ENCODE assay signal across 18 cellular contexts in the genomic region with DNA sequence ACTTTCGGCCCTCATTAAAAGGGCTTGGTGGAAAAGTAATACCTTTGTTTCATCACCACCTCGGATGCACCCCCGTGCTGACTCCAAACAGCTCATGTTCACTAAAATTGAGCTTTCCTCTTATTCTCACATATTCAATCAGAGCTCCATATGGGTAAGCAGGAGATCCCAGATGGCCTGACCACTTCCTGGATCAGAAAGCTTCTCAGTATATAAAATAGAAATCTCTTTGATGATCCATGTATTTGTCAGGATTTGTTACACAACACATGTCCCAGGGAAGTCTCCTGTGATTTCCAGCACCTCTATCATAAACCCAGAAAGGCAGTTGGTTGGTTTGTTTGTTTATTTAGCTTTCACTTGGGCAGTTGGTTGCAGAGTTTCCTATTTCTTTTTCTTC.
"Had no signal": no experiment of that assay in that cellular context is flagged by ENCODE, and none has a peak within 500 bp of the region (broad histone marks: within the 10 kb centered on the region; RNA-seq: fewer than 3 reads in every experiment).

No MANE protein-coding gene starts in this region.

- DNase-seq: activated CD4-positive, alpha-beta memory T cell treated with anti-CD3 and anti-CD28 coated beads, Interleukin-2, amount 10 ng/mL, durations not matched to agents 7 days and 5 days; activated naive CD4-positive, alpha-beta T cell; effector memory CD8-positive, alpha-beta T cell; foreskin melanocyte; head of caudate nucleus; left ventricle myocardium inferior; mesendoderm; spleen; stimulated activated CD4-positive, alpha-beta T cell treated with anti-CD3 and anti-CD28 coated beads, Interleukin-1b, Interleukin-23, amount 100 ng/mL, for 48 hours; T-helper 9 cell had no signal

- H3K4me1 Mint-ChIP-seq: neural crest cell; stimulated activated memory B cell treated with anti-CD40 and anti-IgM and Interleukin-4, amounts not matched to agents 10 μg/mL and 1 μg/mL and 100 μg/mL, for 72 hours had no signal

- H3K9me3 Mint-ChIP-seq: activated T-helper 1 cell treated with anti-CD3 and anti-CD28 coated beads, Interleukin-12 subunit alpha, Interleukin-12 subunit beta, Interleukin-2, Interleukin-4 antibody, amounts not matched to agents 30 ng/mL and 10 ng/mL and 1 ng/mL, durations not matched to agents 14 hours and 24 hours and 36 hours; dendritic cell treated with granulocyte-macrophage colony-stimulating factor and Interleukin-4, amounts not matched to agents 40 ng/mL and 50 ng/mL, for 4 days; effector memory CD8-positive, alpha-beta T cell; neural crest cell had no signal

- H3K4me3 ChIP-seq: left ventricle myocardium inferior, right atrium auricular region, spleen, tibial nerve had no signal

- H3K27me3 Mint-ChIP-seq: activated CD4-positive, alpha-beta memory T cell treated with anti-CD3 and anti-CD28 coated beads, Interleukin-2, amount 10 ng/mL, durations not matched to agents 7 days and 5 days; effector memory CD8-positive, alpha-beta T cell had no signal

- H3K9me3 ChIP-seq: left ventricle myocardium inferior, right atrium auricular region, spleen, tibial nerve had no signal

- H3K27ac ChIP-seq: left ventricle myocardium inferior, parathyroid adenoma, right atrium auricular region, spleen, tibial nerve had no signal

- H3K36me3 ChIP-seq: left ventricle myocardium inferior, right atrium auricular region, spleen, tibial nerve had no signal

- H3K4me3 Mint-ChIP-seq: activated CD4-positive, alpha-beta memory T cell treated with anti-CD3 and anti-CD28 coated beads, Interleukin-2, amount 10 ng/mL, durations not matched to agents 7 days and 5 days; activated T-helper 1 cell treated with anti-CD3 and anti-CD28 coated beads, Interleukin-12 subunit alpha, Interleukin-12 subunit beta, Interleukin-2, Interleukin-4 antibody, amounts not matched to agents 30 ng/mL and 10 ng/mL and 1 ng/mL, durations not matched to agents 14 hours and 24 hours and 36 hours; dendritic cell treated with granulocyte-macrophage colony-stimulating factor and Interleukin-4, amounts not matched to agents 40 ng/mL and 50 ng/mL, for 4 days; effector memory CD8-positive, alpha-beta T cell; neural crest cell; stimulated activated memory B cell treated with anti-CD40 and anti-IgM and Interleukin-4, amounts not matched to agents 10 μg/mL and 1 μg/mL and 100 μg/mL, for 72 hours had no signal

- H3K36me3 Mint-ChIP-seq: stimulated activated memory B cell treated with anti-CD40 and anti-IgM and Interleukin-4, amounts not matched to agents 10 μg/mL and 1 μg/mL and 100 μg/mL, for 72 hours had no signal

- H3K27ac Mint-ChIP-seq: activated CD4-positive, alpha-beta memory T cell treated with anti-CD3 and anti-CD28 coated beads, Interleukin-2, amount 10 ng/mL, durations not matched to agents 7 days and 5 days; activated T-helper 1 cell treated with anti-CD3 and anti-CD28 coated beads, Interleukin-12 subunit alpha, Interleukin-12 subunit beta, Interleukin-2, Interleukin-4 antibody, amounts not matched to agents 30 ng/mL and 10 ng/mL and 1 ng/mL, durations not matched to agents 14 hours and 24 hours and 36 hours; dendritic cell treated with granulocyte-macrophage colony-stimulating factor and Interleukin-4, amounts not matched to agents 40 ng/mL and 50 ng/mL, for 4 days; effector memory CD8-positive, alpha-beta T cell; stimulated activated memory B cell treated with anti-CD40 and anti-IgM and Interleukin-4, amounts not matched to agents 10 μg/mL and 1 μg/mL and 100 μg/mL, for 72 hours had no signal

- H3K27me3 ChIP-seq: right atrium auricular region, spleen, tibial nerve had no signal

- ATAC-seq: effector memory CD8-positive, alpha-beta T cell; stimulated activated memory B cell treated with anti-CD40 and anti-IgM and Interleukin-4, amounts not matched to agents 10 μg/mL and 1 μg/mL and 100 μg/mL, for 72 hours had no signal

- H3K4me1 ChIP-seq: left ventricle myocardium inferior, parathyroid adenoma, right atrium auricular region, spleen, tibial nerve had no signal

- FAIRE-seq: islet of Langerhans had no signal
